In genomic region chr19:50460161-50460765, GRCh38 we compare ENCODE assay signal across 8 cellular contexts. TPM values are rescaled to one million over a fixed set of nuclear protein-coding genes. Genes with fewer than 3 reads are reported as not detected.
DNase-seq lines count a peak whose midpoint lies in the region; ATAC-seq and TF ChIP-seq lines count a peak whose summit lies in the region.

No MANE protein-coding gene starts in this region.

- no peak overlapping the region for H3K27ac ChIP-seq in fibroblast of lung (ENCODE audit: insufficient read depth, low read length)

- no peak overlapping the region for H3K9ac ChIP-seq in fibroblast of lung (ENCODE audit: insufficient read depth, low read length)

- H3K9me3 ChIP-seq in fibroblast of lung (ENCODE audit: control insufficient read depth, insufficient read depth, low read depth, low read length), result no peaks in the 10 kb centered on the region

- no peaks in the 10 kb centered on the region for H3K79me2 ChIP-seq in fibroblast of lung (ENCODE audit: control insufficient read depth, insufficient read depth, low read length)

- no peaks in the 10 kb centered on the region for H3K36me3 ChIP-seq in fibroblast of lung (ENCODE audit: control insufficient read depth, insufficient read depth, low read length)

- DNase-seq in EH (ENCODE audit: low read depth), result peak; percentile 16
- peak; percentile 38 for DNase-seq in LHCN-M2 (ENCODE audit: low read depth)
- DNase-seq in fibroblast of lung (ENCODE audit: low read depth in 2 of 2), result peak; percentile 34 to 68
- no peak for DNase-seq in omental fat pad (ENCODE audit: low spot score)
- DNase-seq in NCI-H446 treated with DMSO at 0.1 percent for 48 hours (lab: John Stamatoyannopoulos, UW), result no peak
- no peak for DNase-seq in activated CD4-positive, CD25-positive, alpha-beta regulatory T cell (lab: John Stamatoyannopoulos, UW)
- no peak for DNase-seq in medulla oblongata (ENCODE audit: extremely low spot score)

- peak in 1 of 2 donors; percentile 8 for TF ChIP-seq CTCF in fibroblast of lung (conservative IDR thresholded peaks at IDR 0.05 in 1 of 2, IDR thresholded peaks at IDR 0.05 in 1 of 2; ENCODE audit: low read depth in 1 of 2, low read length in 2 of 2)
- no peak for TF ChIP-seq CTCF in omental fat pad (IDR thresholded peaks at IDR 0.05)

- no peak overlapping the region for H2AFZ ChIP-seq in fibroblast of lung (ENCODE audit: low read length)

- no peaks in the 10 kb centered on the region for H4K20me1 ChIP-seq in fibroblast of lung (ENCODE audit: control insufficient read depth, extremely low read depth, insufficient read depth, low read length)

- H3K27me3 ChIP-seq in fibroblast of lung (ENCODE audit: control insufficient read depth, insufficient read depth, low read length), result peaks cover 9% of the 10 kb centered on the region

- H3K4me1 ChIP-seq in fibroblast of lung (ENCODE audit: control insufficient read depth, extremely low read depth, insufficient read depth, low read length), result peaks cover 2% of the 10 kb centered on the region

- peak overlapping the region; percentile 56 for H3K4me2 ChIP-seq in fibroblast of lung (ENCODE audit: extremely low read depth, insufficient read depth, low read length)

- peak; percentile 55 for ATAC-seq in GM21381 (IDR thresholded peaks at IDR 0.05; ENCODE audit: unreplicated experiment)
- no peak for ATAC-seq in omental fat pad (ENCODE audit: low FRiP score)

- no peak overlapping the region for H3K4me3 ChIP-seq in fibroblast of lung (replicated peaks in 1 of 4; ENCODE audit: control extremely low read depth in 1 of 4, insufficient read depth in 1 of 4, low read depth in 3 of 4, low read length in 4 of 4)

RNA-seq across cellular contexts. Expression of gene EMC10, which starts 16.0 kb away (rescaled TPM):
- total RNA-seq in LHCN-M2 (2014; rRNA removed) (116 and 122 TPM in 2 replicates), fibroblast of lung (24.1 and 40.8 TPM in 2 replicates), omental fat pad (10 to 100 TPM; 41.6 to 52.1 (median 47.5) TPM)
- 86.1 TPM for polyA plus RNA-seq in LHCN-M2 (2012)
- polyA plus RNA-seq in fibroblast of lung, result 37.5 and 42.7 TPM in 2 replicates
- polyA plus RNA-seq in fibroblast of lung (2012), result 68.6 and 69.4 TPM in 2 replicates
- 9.4 and 11.7 TPM in 2 replicates for polyA minus RNA-seq in fibroblast of lung (ENCODE audit: low replicate concordance)

RNA-seq across cellular contexts. Expression of gene GARIN5A, which starts 16.4 kb away (rescaled TPM):
- total RNA-seq in LHCN-M2 (2014; rRNA removed) (0.23 and 2.4 TPM in 2 replicates), fibroblast of lung (0.51 and 0.66 TPM in 2 replicates), omental fat pad (1 to 10 TPM in 1 of 4 donors, not detected in 3; 1.1 TPM)
- polyA plus RNA-seq in LHCN-M2 (2012), result 0.70 TPM
- polyA plus RNA-seq in fibroblast of lung, result 0.11 and 0.24 TPM in 2 replicates
- polyA plus RNA-seq in fibroblast of lung (2012), result 0.40 and 0.76 TPM in 2 replicates
- 0.31 TPM in 1 of 2 replicates, not detected in the other for polyA minus RNA-seq in fibroblast of lung (ENCODE audit: low replicate concordance)

RNA-seq across cellular contexts. Expression of gene MYBPC2, which starts 27.6 kb away (rescaled TPM):
- total RNA-seq in LHCN-M2 (2014; rRNA removed) (0.11 TPM in 1 of 2 replicates, not detected in the other), fibroblast of lung (under 0.01 and 0.26 TPM in 2 replicates), omental fat pad (under 1 TPM in 2 of 4 donors, not detected in 2; 0.09 to 0.12 TPM)
- 0.16 TPM for polyA plus RNA-seq in LHCN-M2 (2012)
- 0.02 TPM in 1 of 2 replicates, not detected in the other for polyA plus RNA-seq in fibroblast of lung
- polyA plus RNA-seq in fibroblast of lung (2012), result not detected in 2 replicates
- not detected in 2 replicates for polyA minus RNA-seq in fibroblast of lung (ENCODE audit: low replicate concordance)

RNA-seq across cellular contexts. Expression of gene SPIB, which starts 41.5 kb away (rescaled TPM):
- not detected in 2 replicates for total RNA-seq in LHCN-M2 (2014; rRNA removed)
- polyA plus RNA-seq in LHCN-M2 (2012), result 0.10 TPM
- under 0.01 TPM in 1 of 2 replicates, not detected in the other for total RNA-seq in fibroblast of lung
- not detected in 2 replicates for polyA plus RNA-seq in fibroblast of lung
- not detected in 2 replicates for polyA plus RNA-seq in fibroblast of lung (2012)
- not detected in 2 replicates for polyA minus RNA-seq in fibroblast of lung (ENCODE audit: low replicate concordance)
- total RNA-seq in omental fat pad, result under 1 TPM in 1 of 4 donors, not detected in 3; 0.37 TPM

RNA-seq across cellular contexts. Expression of gene JOSD2, which starts 50.7 kb away (rescaled TPM):
- total RNA-seq in LHCN-M2 (2014; rRNA removed) (41.7 and 47.3 TPM in 2 replicates), fibroblast of lung (38.3 and 48.6 TPM in 2 replicates), omental fat pad (10 to 100 TPM; 20.4 to 32.0 (median 23.0) TPM)
- polyA plus RNA-seq in LHCN-M2 (2012), result 79.2 TPM
- 16.3 and 17.3 TPM in 2 replicates for polyA plus RNA-seq in fibroblast of lung
- 61.2 and 65.0 TPM in 2 replicates for polyA plus RNA-seq in fibroblast of lung (2012)
- 6.2 and 15.5 TPM in 2 replicates for polyA minus RNA-seq in fibroblast of lung (ENCODE audit: low replicate concordance)

Comparison
In these comparisons a context has a peak if more than half of its experiments do, and no peak if none do; other contexts are left out.
1. DNase-seq: peak in EH (single experiment), LHCN-M2 (single experiment) and fibroblast of lung (2 of 2); none in omental fat pad (single experiment), NCI-H446 treated with DMSO at 0.1 percent for 48 hours (single experiment), activated CD4-positive, CD25-positive, alpha-beta regulatory T cell (0 of 4) and medulla oblongata (single experiment).